ENCODE assay signal across 19 cellular contexts in the genomic region with DNA sequence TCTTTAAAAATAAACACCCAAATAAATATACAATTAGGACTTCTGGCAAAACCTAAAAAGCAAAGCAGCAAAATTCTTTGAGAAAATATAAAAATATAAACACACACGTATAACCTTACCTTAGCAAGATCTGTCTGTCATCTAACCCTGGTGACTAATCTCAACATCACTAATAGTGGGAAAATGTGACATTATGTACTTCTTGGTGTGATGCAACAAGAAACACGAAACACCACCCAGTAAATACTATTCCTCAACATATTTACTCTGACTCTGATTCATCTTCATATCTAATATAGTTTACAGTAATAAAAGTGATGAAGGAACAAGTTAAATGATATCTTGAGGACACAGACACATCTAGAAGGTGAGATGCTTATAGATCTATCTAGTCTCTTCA.
"Had no signal": no experiment of that assay in that cellular context is flagged by ENCODE, and none has a peak within 500 bp of the region (broad histone marks: within the 10 kb centered on the region; RNA-seq: fewer than 3 reads in every experiment).

No MANE protein-coding gene starts in this region.

- H3K27me3 ChIP-seq: heart right ventricle, neutrophil, right atrium auricular region, sigmoid colon, tibial artery, upper lobe of left lung, uterus had no signal

- ATAC-seq: effector memory CD8-positive, alpha-beta T cell; heart right ventricle; left lobe of liver; mucosa of descending colon; naive thymus-derived CD8-positive, alpha-beta T cell; stimulated activated effector memory CD8-positive, alpha-beta T cell treated with anti-CD3 and anti-CD28 coated beads, Interleukin-12 subunit alpha, Interleukin-12 subunit beta, amount 100 ng/mL, for 72 hours; stimulated activated naive CD8-positive, alpha-beta T cell treated with anti-CD3 and anti-CD28 coated beads, Interleukin-15, Interleukin-2, amounts not matched to agents 100 U/mL and 50 U/mL, for 24 hours had no signal

- H3K4me1 ChIP-seq: heart right ventricle, right atrium auricular region, tibial artery, upper lobe of left lung, uterus had no signal

- H3K36me3 ChIP-seq: heart right ventricle, neutrophil, right atrium auricular region, sigmoid colon, tibial artery, upper lobe of left lung, uterus had no signal

- H3K9me3 ChIP-seq: heart right ventricle, mucosa of descending colon, neutrophil, right atrium auricular region, sigmoid colon, tibial artery, upper lobe of left lung, uterus had no signal

- DNase-seq: effector memory CD8-positive, alpha-beta T cell; erythroblast; heart right ventricle; hypothalamus; islet precursor cell; mucosa of descending colon; naive thymus-derived CD8-positive, alpha-beta T cell; sigmoid colon; small intestine; stimulated activated CD4-positive, alpha-beta T cell treated with anti-CD3 and anti-CD28 coated beads, Interleukin-2, amount 100 ng/mL, for 48 hours; stimulated activated CD8-positive, alpha-beta memory T cell treated with anti-CD3 and anti-CD28 coated beads, Interleukin-4, amount 100 ng/mL, for 48 hours; stimulated activated naive CD8-positive, alpha-beta T cell treated with anti-CD3 and anti-CD28 coated beads, Interleukin-15, Interleukin-2, amounts not matched to agents 100 U/mL and 50 U/mL, for 24 hours; tibial artery; upper lobe of left lung; uterus had no signal

- H3K27ac ChIP-seq: heart right ventricle, neutrophil, right atrium auricular region, sigmoid colon, tibial artery, upper lobe of left lung, uterus had no signal

- H3K4me3 ChIP-seq: heart right ventricle, mucosa of descending colon, right atrium auricular region, sigmoid colon, tibial artery, upper lobe of left lung, uterus had no signal
